In the genomic region with DNA sequence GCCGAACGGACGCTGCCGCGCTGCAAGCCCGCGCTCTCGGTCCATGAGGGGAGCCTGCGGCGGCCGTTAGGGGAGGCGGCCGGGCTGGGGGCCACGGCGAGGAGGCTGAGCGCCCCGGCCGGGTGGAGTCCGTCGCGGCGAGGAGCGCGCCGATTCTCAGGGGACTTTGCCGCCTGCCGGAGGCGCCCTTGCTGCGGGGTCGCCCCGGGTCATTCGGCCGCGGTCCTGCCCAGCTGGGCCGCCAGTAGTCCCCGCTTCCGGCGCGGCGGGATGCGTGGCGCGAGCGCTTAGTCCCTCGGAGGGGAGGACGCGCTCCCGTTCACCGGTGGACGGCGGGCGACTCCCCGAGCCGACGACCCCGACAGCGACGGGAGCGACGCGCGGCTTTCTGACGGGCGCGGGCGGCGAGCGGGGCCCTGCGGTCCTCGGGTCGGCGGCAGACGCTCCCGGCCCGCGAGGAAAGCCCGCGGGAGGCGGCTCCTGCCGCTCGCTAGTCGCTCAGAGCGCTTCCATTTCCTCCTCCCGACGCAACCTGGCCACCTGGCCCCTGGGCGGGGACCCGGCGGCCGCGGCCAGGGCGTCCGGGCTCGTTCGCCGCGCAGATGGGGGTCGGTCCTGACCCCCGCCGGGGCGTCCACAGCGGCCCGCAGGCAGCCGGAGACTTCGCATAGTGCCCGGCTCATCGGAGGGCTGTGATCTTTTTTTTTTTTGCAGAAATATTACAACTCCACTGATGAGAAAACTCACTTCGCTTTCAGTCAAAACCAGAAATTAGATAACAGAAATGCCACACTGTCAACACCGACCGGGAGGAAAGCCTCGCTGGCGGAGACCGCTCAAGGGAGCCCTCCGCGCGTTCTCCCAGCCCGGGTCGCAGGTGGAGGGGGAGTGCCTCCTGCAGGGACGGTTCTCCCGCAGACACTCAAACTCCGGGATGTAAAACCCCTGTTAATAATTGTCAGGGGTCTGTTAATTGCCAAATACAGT, we compare ENCODE assay signal across 8 cellular contexts. TPM values are rescaled to one million over a fixed set of nuclear protein-coding genes. Genes with fewer than 3 reads are reported as not detected.
DNase-seq lines count a peak whose midpoint lies in the region; ATAC-seq and TF ChIP-seq lines count a peak whose summit lies in the region.

No MANE protein-coding gene starts in this region.

- ATAC-seq in HG02763 (IDR thresholded peaks at IDR 0.05; ENCODE audit: unreplicated experiment): peak; percentile 25
- peak; percentile 5 for ATAC-seq in activated CD8-positive, alpha-beta T cell treated with anti-CD3 and anti-CD28 coated beads, Interleukin-2, amount 10 ng/mL, durations not matched to agents 7 days and 5 days

- peak overlapping the region; percentile 94 for H3K9ac ChIP-seq in fibroblast of lung (ENCODE audit: insufficient read depth, low read length)

- CTCF ChIA-PET in AG04449 (lab: Yijun Ruan, JAX): interaction anchor here (0.7 to 1.0 kb wide), 3 partner anchors 35 to 143 kb away, joined by 3 read pairs; no protein-coding TSS in a partner anchor
- CTCF ChIA-PET in activated CD8-positive, alpha-beta T cell treated with anti-CD3 and anti-CD28 coated beads, Interleukin-2, amount 10 ng/mL, durations not matched to agents 7 days and 5 days (lab: Charles Lee): interaction anchor here (0.7 to 2.7 kb wide), 5 partner anchors 8 to 133 kb away, joined by 3 to 12 read pairs (median 4); no protein-coding TSS in a partner anchor

- H3K4me3 ChIP-seq in AG04449 (ENCODE audit: low read depth, low read length): peak overlapping the region; percentile 77
- H3K4me3 ChIP-seq in fibroblast of lung (replicated peaks in 1 of 4; ENCODE audit: control extremely low read depth in 1 of 4, insufficient read depth in 1 of 4, low read depth in 3 of 4, low read length in 4 of 4): peak overlapping the region; percentile 42 to 78 (median 54)

- H3K9me3 Mint-ChIP-seq in activated CD8-positive, alpha-beta T cell treated with anti-CD3 and anti-CD28 coated beads, Interleukin-2, amount 10 ng/mL, durations not matched to agents 7 days and 5 days (ENCODE audit: insufficient read depth): no peaks in the 10 kb centered on the region
- peaks cover 11% of the 10 kb centered on the region for H3K9me3 Mint-ChIP-seq in nephron progenitor cell

- H3K27ac ChIP-seq in fibroblast of lung (ENCODE audit: insufficient read depth, low read length): peak overlapping the region; percentile 98

- peaks cover 2% of the 10 kb centered on the region for H3K4me1 ChIP-seq in fibroblast of lung (ENCODE audit: control insufficient read depth, extremely low read depth, insufficient read depth, low read length)

- TF ChIP-seq CTCF in AG04449 (IDR thresholded peaks at IDR 0.05; ENCODE audit: insufficient read depth, low read length, missing control alignments) (peak; percentile 13), fibroblast of lung (conservative IDR thresholded peaks at IDR 0.05 in 1 of 2, IDR thresholded peaks at IDR 0.05 in 1 of 2; ENCODE audit: low read depth in 1 of 2, low read length in 2 of 2) (peak in 1 of 2 donors; percentile 6), nephron progenitor cell (IDR thresholded peaks at IDR 0.05) (no peak)

- peak overlapping the region; percentile 70 for H3K4me2 ChIP-seq in fibroblast of lung (ENCODE audit: extremely low read depth, insufficient read depth, low read length)

- H2AFZ ChIP-seq in fibroblast of lung (ENCODE audit: low read length): no peak overlapping the region

- H3K27me3 Mint-ChIP-seq in activated CD8-positive, alpha-beta T cell treated with anti-CD3 and anti-CD28 coated beads, Interleukin-2, amount 10 ng/mL, durations not matched to agents 7 days and 5 days (ENCODE audit: low read depth): peaks cover 23% of the 10 kb centered on the region
- peaks cover 15% of the 10 kb centered on the region for H3K27me3 Mint-ChIP-seq in nephron progenitor cell (ENCODE audit: low read depth, poor library complexity)

- peaks cover 16% of the 10 kb centered on the region for H3K36me3 Mint-ChIP-seq in activated CD8-positive, alpha-beta T cell treated with anti-CD3 and anti-CD28 coated beads, Interleukin-2, amount 10 ng/mL, durations not matched to agents 7 days and 5 days (ENCODE audit: low read depth)
- peaks cover 18% of the 10 kb centered on the region for H3K36me3 Mint-ChIP-seq in nephron progenitor cell (ENCODE audit: low read depth)

- peak overlapping the region; percentile 95 for H3K4me3 Mint-ChIP-seq in activated CD8-positive, alpha-beta T cell treated with anti-CD3 and anti-CD28 coated beads, Interleukin-2, amount 10 ng/mL, durations not matched to agents 7 days and 5 days
- H3K4me3 Mint-ChIP-seq in nephron progenitor cell: peak overlapping the region; percentile 88

- H4K20me1 ChIP-seq in fibroblast of lung (ENCODE audit: control insufficient read depth, extremely low read depth, insufficient read depth, low read length): no peaks in the 10 kb centered on the region

- H3K27ac Mint-ChIP-seq in activated CD8-positive, alpha-beta T cell treated with anti-CD3 and anti-CD28 coated beads, Interleukin-2, amount 10 ng/mL, durations not matched to agents 7 days and 5 days: peak overlapping the region; percentile 99
- peak overlapping the region; percentile 89 for H3K27ac Mint-ChIP-seq in nephron progenitor cell

- peak; percentile 78 for TF ChIP-seq POLR2A in GM15510 (IDR thresholded peaks at IDR 0.05; ENCODE audit: borderline replicate concordance, extremely low read depth, insufficient read length)

- H3K27me3 ChIP-seq in fibroblast of lung (ENCODE audit: control insufficient read depth, insufficient read depth, low read length): no peaks in the 10 kb centered on the region

- POLR2A ChIA-PET in AG04449 (lab: Yijun Ruan, JAX): interaction anchor here (0.6 kb wide), 1 partner anchor 82 kb away, joined by 3 read pairs; no protein-coding TSS in a partner anchor
- POLR2A ChIA-PET in activated CD8-positive, alpha-beta T cell treated with anti-CD3 and anti-CD28 coated beads, Interleukin-2, amount 10 ng/mL, durations not matched to agents 7 days and 5 days (lab: Charles Lee): interaction anchor here (0.6 to 2.4 kb wide), 6 partner anchors 50 to 583 kb away, joined by 4 to 15 read pairs (median 5); no protein-coding TSS in a partner anchor

- no peaks in the 10 kb centered on the region for H3K9me3 ChIP-seq in fibroblast of lung (ENCODE audit: control insufficient read depth, insufficient read depth, low read depth, low read length)

- H3K4me1 Mint-ChIP-seq in activated CD8-positive, alpha-beta T cell treated with anti-CD3 and anti-CD28 coated beads, Interleukin-2, amount 10 ng/mL, durations not matched to agents 7 days and 5 days (ENCODE audit: low read depth): peaks cover 19% of the 10 kb centered on the region
- H3K4me1 Mint-ChIP-seq in nephron progenitor cell: peaks cover 31% of the 10 kb centered on the region

- no peak for DNase-seq in AG04449 (ENCODE audit: low read depth, low spot score)
- peak; percentile 19 for DNase-seq in NCI-H2029 treated with DMSO at 0.1 percent for 48 hours (lab: John Stamatoyannopoulos, UW)
- DNase-seq in activated CD8-positive, alpha-beta T cell treated with anti-CD3 and anti-CD28 coated beads, Interleukin-2, amount 10 ng/mL, durations not matched to agents 7 days and 5 days: peak; percentile 42
- DNase-seq in fibroblast of lung (ENCODE audit: low read depth in 2 of 2): peak in 1 of 2 donors; percentile 12
- DNase-seq in nephron progenitor cell: peak; percentile 50
- DNase-seq in amniotic stem cell (lab: John Stamatoyannopoulos, UW): no peak

- peaks cover 17% of the 10 kb centered on the region for H3K79me2 ChIP-seq in fibroblast of lung (ENCODE audit: control insufficient read depth, insufficient read depth, low read length)

- H3K36me3 ChIP-seq in fibroblast of lung (ENCODE audit: control insufficient read depth, insufficient read depth, low read length): peaks cover 2% of the 10 kb centered on the region

RNA-seq across cellular contexts. Expression of gene ZBTB21, which starts 0.6 kb away (rescaled TPM):
- 10 to 100 TPM; 19.5 to 23.6 TPM for total RNA-seq in activated CD8-positive, alpha-beta T cell treated with anti-CD3 and anti-CD28 coated beads, Interleukin-2, amount 10 ng/mL, durations not matched to agents 7 days and 5 days
- total RNA-seq in fibroblast of lung: 5.6 and 8.9 TPM in 2 replicates
- 9.1 and 12.2 TPM in 2 replicates for polyA plus RNA-seq in fibroblast of lung
- polyA plus RNA-seq in fibroblast of lung (2012): 5.6 and 7.0 TPM in 2 replicates
- 19.8 and 31.3 TPM in 2 replicates for polyA minus RNA-seq in fibroblast of lung (ENCODE audit: low replicate concordance)

RNA-seq across cellular contexts. Expression of gene C2CD2, which starts 57.0 kb away (rescaled TPM):
- total RNA-seq in activated CD8-positive, alpha-beta T cell treated with anti-CD3 and anti-CD28 coated beads, Interleukin-2, amount 10 ng/mL, durations not matched to agents 7 days and 5 days: 1 to 10 TPM; 5.5 to 5.6 TPM
- 18.0 and 22.3 TPM in 2 replicates for total RNA-seq in fibroblast of lung
- 20.3 and 22.2 TPM in 2 replicates for polyA plus RNA-seq in fibroblast of lung
- polyA plus RNA-seq in fibroblast of lung (2012): 13.3 and 14.1 TPM in 2 replicates
- 65.9 and 70.7 TPM in 2 replicates for polyA minus RNA-seq in fibroblast of lung (ENCODE audit: low replicate concordance)

Comparison
In these comparisons a context has a peak if more than half of its experiments do, and no peak if none do; other contexts are left out.
1. DNase-seq: peak in NCI-H2029 treated with DMSO at 0.1 percent for 48 hours (single experiment), activated CD8-positive, alpha-beta T cell treated with anti-CD3 and anti-CD28 coated beads, Interleukin-2, amount 10 ng/mL, durations not matched to agents 7 days and 5 days (single experiment) and nephron progenitor cell (single experiment); none in AG04449 (single experiment) and amniotic stem cell (single experiment).